ENCODE assay signal across 21 cellular contexts in the genomic region with DNA sequence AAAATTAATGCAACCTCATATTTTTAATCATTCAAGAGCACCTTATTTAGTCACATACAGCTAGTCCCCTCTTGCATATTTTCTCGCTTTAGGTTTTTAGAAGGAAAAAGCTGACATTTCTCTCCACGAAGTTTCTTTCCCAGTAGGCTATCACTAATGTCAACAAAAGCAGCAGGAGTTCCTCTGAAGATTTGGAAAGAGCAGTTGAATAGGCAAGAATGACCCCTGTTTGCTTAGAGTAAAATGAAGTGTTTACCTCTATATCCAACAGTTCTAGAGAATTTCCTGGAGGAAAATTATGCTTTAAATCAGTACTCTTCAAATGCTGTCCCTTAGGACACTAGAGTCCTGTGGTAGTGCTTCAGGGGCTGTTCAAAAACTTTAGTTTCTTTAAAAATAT.
"Had no signal": no experiment of that assay in that cellular context is flagged by ENCODE, and none has a peak within 500 bp of the region (broad histone marks: within the 10 kb centered on the region; RNA-seq: fewer than 3 reads in every experiment).

No MANE protein-coding gene starts in this region.

- H3K4me1 Mint-ChIP-seq: activated B cell treated with CpG ODN at 0.5 μM for 24 hours; activated naive CD8-positive, alpha-beta T cell treated with anti-CD3 and anti-CD28 coated beads, Interleukin-2, amount 10 ng/mL, durations not matched to agents 7 days and 5 days; mesothelial cell of epicardium had no signal

- H3K9me3 ChIP-seq: breast epithelium, lower lobe of right lung, ovary, right lobe of liver, transverse colon, vagina had no signal

- H3K27me3 ChIP-seq: breast epithelium, ovary, right lobe of liver, transverse colon, vagina had no signal

- H3K36me3 Mint-ChIP-seq: activated naive CD8-positive, alpha-beta T cell treated with anti-CD3 and anti-CD28 coated beads, Interleukin-2, amount 10 ng/mL, durations not matched to agents 7 days and 5 days; mesothelial cell of epicardium had no signal

- H3K4me1 ChIP-seq: breast epithelium, lower lobe of right lung, right lobe of liver, transverse colon, vagina had no signal

- DNase-seq: activated B cell treated with CpG ODN at 0.5 μM for 24 hours; activated CD4-positive, alpha-beta T cell treated with anti-CD3 and anti-CD28 coated beads for 48 hours; activated CD8-positive, alpha-beta memory T cell treated with anti-CD3 and anti-CD28 coated beads for 24 hours; activated naive CD8-positive, alpha-beta T cell treated with anti-CD3 and anti-CD28 coated beads, Interleukin-2, amount 10 ng/mL, durations not matched to agents 7 days and 5 days; anterior cingulate cortex; cerebellar nuclear complex; effector memory CD4-positive, alpha-beta T cell; foreskin fibroblast; glutamatergic neuron; hypothalamus; left cardiac atrium; lower lobe of right lung; ovary; right lobe of liver; stimulated activated naive CD8-positive, alpha-beta T cell treated with anti-CD3 and anti-CD28 coated beads, Interleukin-15, Interleukin-2, amounts not matched to agents 100 U/mL and 50 U/mL, for 24 hours; transverse colon had no signal

- H3K27ac Mint-ChIP-seq: activated B cell treated with CpG ODN at 0.5 μM for 24 hours; activated naive CD8-positive, alpha-beta T cell treated with anti-CD3 and anti-CD28 coated beads, Interleukin-2, amount 10 ng/mL, durations not matched to agents 7 days and 5 days; dendritic cell treated with granulocyte-macrophage colony-stimulating factor and Interleukin-4, amounts not matched to agents 40 ng/mL and 50 ng/mL, for 4 days; mesothelial cell of epicardium had no signal

- H3K4me3 ChIP-seq: breast epithelium, lower lobe of right lung, ovary, right lobe of liver, smooth muscle cell, transverse colon, vagina had no signal

- ATAC-seq: left cardiac atrium; right lobe of liver; stimulated activated naive CD8-positive, alpha-beta T cell treated with anti-CD3 and anti-CD28 coated beads, Interleukin-15, Interleukin-2, amounts not matched to agents 100 U/mL and 50 U/mL, for 24 hours had no signal

- H3K27me3 Mint-ChIP-seq: activated B cell treated with CpG ODN at 0.5 μM for 24 hours; activated naive CD8-positive, alpha-beta T cell treated with anti-CD3 and anti-CD28 coated beads, Interleukin-2, amount 10 ng/mL, durations not matched to agents 7 days and 5 days; dendritic cell treated with granulocyte-macrophage colony-stimulating factor and Interleukin-4, amounts not matched to agents 40 ng/mL and 50 ng/mL, for 4 days had no signal

- H3K27ac ChIP-seq: breast epithelium, lower lobe of right lung, ovary, right lobe of liver, transverse colon, vagina had no signal

- H3K4me3 Mint-ChIP-seq: activated B cell treated with CpG ODN at 0.5 μM for 24 hours; activated naive CD8-positive, alpha-beta T cell treated with anti-CD3 and anti-CD28 coated beads, Interleukin-2, amount 10 ng/mL, durations not matched to agents 7 days and 5 days; dendritic cell treated with granulocyte-macrophage colony-stimulating factor and Interleukin-4, amounts not matched to agents 40 ng/mL and 50 ng/mL, for 4 days; mesothelial cell of epicardium had no signal

- H3K9me3 Mint-ChIP-seq: activated B cell treated with CpG ODN at 0.5 μM for 24 hours; activated naive CD8-positive, alpha-beta T cell treated with anti-CD3 and anti-CD28 coated beads, Interleukin-2, amount 10 ng/mL, durations not matched to agents 7 days and 5 days; dendritic cell treated with granulocyte-macrophage colony-stimulating factor and Interleukin-4, amounts not matched to agents 40 ng/mL and 50 ng/mL, for 4 days; mesothelial cell of epicardium had no signal

- H3K36me3 ChIP-seq: breast epithelium, lower lobe of right lung, ovary, right lobe of liver, transverse colon, vagina had no signal

- H3K4me2 ChIP-seq: smooth muscle cell had no signal
